In the genomic region with DNA sequence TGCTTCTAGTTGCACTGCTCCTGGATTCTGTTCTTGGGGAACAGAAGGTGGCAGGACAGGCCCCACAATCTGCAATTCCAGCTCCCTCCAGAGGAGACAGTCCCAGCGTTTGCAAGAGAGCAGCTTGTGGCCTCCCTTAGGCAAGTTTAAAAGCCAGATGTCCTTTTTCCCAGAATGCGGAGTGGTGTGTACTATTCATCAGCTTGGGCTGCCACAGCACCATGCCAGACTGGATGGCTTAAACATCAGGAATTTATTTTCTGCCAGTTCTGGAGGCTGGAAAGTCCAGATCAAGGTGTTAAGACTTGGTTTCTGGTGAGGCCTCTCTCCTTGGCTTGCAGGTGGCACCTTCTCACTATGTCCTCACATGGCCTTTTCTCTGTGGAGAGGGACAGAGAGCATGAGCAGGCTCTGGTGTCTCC, we compare ENCODE assay signal across 8 cellular contexts. TPM values are rescaled to one million over a fixed set of nuclear protein-coding genes. Genes with fewer than 3 reads are reported as not detected.
DNase-seq lines count a peak whose midpoint lies in the region; ATAC-seq and TF ChIP-seq lines count a peak whose summit lies in the region.

No MANE protein-coding gene starts in this region.

- peaks cover 17 to 96% (median 65%) of the 10 kb centered on the region in 6 donors for H3K4me1 ChIP-seq in spleen

- H3K4me3 ChIP-seq in choroid plexus epithelial cell (ENCODE audit: low read depth, low read length) (no peak overlapping the region), spleen (no peak overlapping the region)

- ATAC-seq in HG03565 (IDR thresholded peaks at IDR 0.05; ENCODE audit: unreplicated experiment) = no peak

- peaks cover 0 to 7% (median 0%) of the 10 kb centered on the region in 6 donors for H3K36me3 ChIP-seq in spleen

- H3K36me3 Mint-ChIP-seq in activated naive CD8-positive, alpha-beta T cell = peaks cover 2% of the 10 kb centered on the region
- peaks cover under 1% of the 10 kb centered on the region for H3K36me3 Mint-ChIP-seq in activated naive CD8-positive, alpha-beta T cell treated with anti-CD3 and anti-CD28 coated beads for 36 hours

- no peak for DNase-seq in activated naive CD8-positive, alpha-beta T cell treated with anti-CD3 and anti-CD28 coated beads for 36 hours
- DNase-seq in NCI-H524 (lab: John Stamatoyannopoulos, UW) (peak; percentile 63 to 90), choroid plexus epithelial cell (ENCODE audit: low read depth) (peak; percentile 66), spleen (peak; percentile 56), NCI-H1092 treated with DMSO at 0.1 percent for 48 hours (lab: John Stamatoyannopoulos, UW) (no peak)
- DNase-seq in stimulated activated CD4-positive, alpha-beta T cell treated with anti-CD3 and anti-CD28 coated beads, Interleukin-4, amount 100 ng/mL, for 4 hours = no peak

- H3K4me1 Mint-ChIP-seq in activated naive CD8-positive, alpha-beta T cell (ENCODE audit: low read depth) = peaks cover 61% of the 10 kb centered on the region
- peaks cover 53% of the 10 kb centered on the region for H3K4me1 Mint-ChIP-seq in activated naive CD8-positive, alpha-beta T cell treated with anti-CD3 and anti-CD28 coated beads for 36 hours

- intact Hi-C loops in spleen (cut with DNase I; ENCODE audit: low total_unique reads) = loop anchor here (10.0 kb wide), 1 partner anchor 184 kb away; a partner anchor contains a TSS

- TF ChIP-seq CTCF in choroid plexus epithelial cell (conservative IDR thresholded peaks at IDR 0.05; ENCODE audit: low read depth, low read length) (peak; percentile 65), spleen (IDR thresholded peaks at IDR 0.05 in 8 of 11, conservative IDR thresholded peaks at IDR 0.05 in 3 of 11) (peak in 7 of 11 experiments; percentile 25 to 56 (median 39))

- H3K4me3 Mint-ChIP-seq in activated naive CD8-positive, alpha-beta T cell = no peak overlapping the region
- H3K4me3 Mint-ChIP-seq in activated naive CD8-positive, alpha-beta T cell treated with anti-CD3 and anti-CD28 coated beads for 36 hours = no peak overlapping the region

- no peaks in the 10 kb centered on the region for H3K27me3 ChIP-seq in spleen (replicated peaks in 1 of 7)

- TF ChIP-seq POLR2A in spleen (IDR thresholded peaks at IDR 0.05) = no peak

- H3K9me3 ChIP-seq in spleen = no peaks in the 10 kb centered on the region

- H3K27me3 Mint-ChIP-seq in activated naive CD8-positive, alpha-beta T cell = no peaks in the 10 kb centered on the region
- no peaks in the 10 kb centered on the region for H3K27me3 Mint-ChIP-seq in activated naive CD8-positive, alpha-beta T cell treated with anti-CD3 and anti-CD28 coated beads for 36 hours

- H3K9me3 Mint-ChIP-seq in activated naive CD8-positive, alpha-beta T cell (ENCODE audit: low read depth) = no peaks in the 10 kb centered on the region
- no peaks in the 10 kb centered on the region for H3K9me3 Mint-ChIP-seq in activated naive CD8-positive, alpha-beta T cell treated with anti-CD3 and anti-CD28 coated beads for 36 hours

- H3K27ac ChIP-seq in spleen = peak overlapping the region in 4 of 8 donors; percentile 13 to 100 (median 100)

- 46 to 76% (median 61%) methylated on average over 2 of the region's 2 CpGs; no CpG with 5 or more reads in 1 of the 5 donors for WGBS in spleen, 5 donors

- H3K27ac Mint-ChIP-seq in activated naive CD8-positive, alpha-beta T cell = peak overlapping the region; percentile 71
- H3K27ac Mint-ChIP-seq in activated naive CD8-positive, alpha-beta T cell treated with anti-CD3 and anti-CD28 coated beads for 36 hours = no peak overlapping the region

RNA-seq across cellular contexts. Expression of a gene that starts 11.7 kb away (rescaled TPM):
- total RNA-seq in activated naive CD8-positive, alpha-beta T cell treated with anti-CD3 and anti-CD28 coated beads for 36 hours = 1 to 10 TPM; 5.1 to 5.9 TPM
- total RNA-seq in spleen = 10 to 100 TPM; 16.0 to 62.4 (median 24.8) TPM
- 1 to 10 TPM in 2 of 3 donors, under 1 TPM in 1; 0.77 to 3.2 (median 1.7) TPM for polyA plus RNA-seq in spleen

RNA-seq across cellular contexts. Expression of a gene that starts 47.3 kb away (rescaled TPM):
- not detected for total RNA-seq in activated naive CD8-positive, alpha-beta T cell treated with anti-CD3 and anti-CD28 coated beads for 36 hours
- not detected for total RNA-seq in spleen
- under 1 TPM; 0.20 to 0.24 (median 0.22) TPM for polyA plus RNA-seq in spleen

RNA-seq across cellular contexts. Expression of a gene that starts 51.2 kb away (rescaled TPM):
- total RNA-seq in activated naive CD8-positive, alpha-beta T cell treated with anti-CD3 and anti-CD28 coated beads for 36 hours = not detected
- 1 to 10 TPM in 6 of 7 donors, under 1 TPM in 1; 0.34 to 2.9 (median 2.1) TPM for total RNA-seq in spleen
- 1 to 10 TPM in 2 of 3 donors, under 1 TPM in 1; 0.98 to 1.9 (median 1.3) TPM for polyA plus RNA-seq in spleen

Comparison
In these comparisons a context has a peak if more than half of its experiments do, and no peak if none do; other contexts are left out.
1. DNase-seq: peak in NCI-H524 (2 of 2), choroid plexus epithelial cell (single experiment) and spleen (single experiment); none in activated naive CD8-positive, alpha-beta T cell treated with anti-CD3 and anti-CD28 coated beads for 36 hours (single experiment), NCI-H1092 treated with DMSO at 0.1 percent for 48 hours (single experiment) and stimulated activated CD4-positive, alpha-beta T cell treated with anti-CD3 and anti-CD28 coated beads, Interleukin-4, amount 100 ng/mL, for 4 hours (0 of 2).